ENCODE assay signal across 7 cellular contexts in the genomic region with DNA sequence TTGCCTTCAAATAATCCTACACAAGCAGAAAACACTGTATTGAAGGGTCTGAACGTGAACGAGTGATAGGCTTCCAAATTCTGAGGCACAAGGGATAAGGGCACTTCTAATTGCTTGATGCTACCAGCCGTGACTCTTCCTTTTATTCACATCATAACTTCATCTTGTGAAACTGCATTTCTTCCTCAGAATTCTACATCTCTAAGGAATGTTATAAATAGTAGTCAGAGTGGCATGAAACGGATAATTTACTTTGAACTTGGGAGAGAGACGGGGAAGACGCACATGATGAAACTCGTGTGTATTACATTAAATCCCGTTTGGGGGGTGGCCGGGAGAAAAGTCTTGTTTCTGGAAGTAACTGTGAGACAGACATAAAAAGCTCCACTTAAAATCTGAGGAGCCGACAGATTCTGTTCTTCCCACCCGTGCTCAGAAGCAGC. TPM values are rescaled to one million over a fixed set of nuclear protein-coding genes. Genes with fewer than 3 reads are reported as not detected.
DNase-seq lines count a peak whose midpoint lies in the region; ATAC-seq, FAIRE-seq and TF ChIP-seq lines count a peak whose summit lies in the region.

No MANE protein-coding gene starts in this region.

- peaks cover 31% of the 10 kb centered on the region for H3K4me1 ChIP-seq in HepG2 (ENCODE audit: insufficient read depth, low read length)
- H3K4me1 ChIP-seq in tibial nerve = peaks cover 0 to 37% (median 8%) of the 10 kb centered on the region in 4 donors

- peak overlapping the region; percentile 59 for H2AFZ ChIP-seq in HepG2 (ENCODE audit: low read length)

- TF ChIP-seq CTCF in brain microvascular endothelial cell (IDR thresholded peaks at IDR 0.05; ENCODE audit: low read depth, low read length, missing control alignments) (peak; percentile 6), HepG2 (CRISPR knock-in tag; IDR thresholded peaks at IDR 0.05) (no peak), tibial nerve (IDR thresholded peaks at IDR 0.05) (no peak)

- peak overlapping the region; percentile 84 for H3K9ac ChIP-seq in HepG2 (ENCODE audit: insufficient read depth, low read depth, low read length)

- intact Hi-C loops in HepG2 (cut with micrococcal nuclease; ENCODE audit: unreplicated experiment) = loop anchor here (1.0 to 5.0 kb wide), 2 partner anchors 109 to 148 kb away; partner anchors contain the start of gene TPD52L1

- H3K27me3 ChIP-seq in brain microvascular endothelial cell (replicated peaks) = no peaks in the 10 kb centered on the region
- H3K27me3 ChIP-seq in HepG2 (ENCODE audit: control insufficient read depth in 1 of 2, insufficient read depth in 2 of 2, low read length in 2 of 2) = peaks cover 0 to 4% of the 10 kb centered on the region in 2 experiments; a peak in 1 of 5 replicates
- no peaks in the 10 kb centered on the region for H3K27me3 ChIP-seq in tibial nerve

- H3K79me2 ChIP-seq in HepG2 (ENCODE audit: insufficient read depth, low read length) = no peaks in the 10 kb centered on the region

- BruUV-seq in HepG2 (replicated peaks; lab: Mats Ljungman, UMichigan) = TSS peak; percentile 57

- TF ChIP-seq POLR2A in HepG2 (IDR thresholded peaks at IDR 0.05; ENCODE audit: insufficient read depth in 1 of 2, low read depth in 2 of 2, low read length in 2 of 2) = no peak
- no peak for TF ChIP-seq POLR2A in tibial nerve (IDR thresholded peaks at IDR 0.05)

- no peak for ATAC-seq in HepG2

- H3K27ac ChIP-seq in brain microvascular endothelial cell (peak overlapping the region; percentile 77), HepG2 (ENCODE audit: extremely low read length, insufficient read depth, low read length) (peak overlapping the region; percentile 67), tibial nerve (peak overlapping the region in 3 of 4 donors; percentile 79 to 89 (median 85))

- TF ChIP-seq EP300 in HepG2 (IDR thresholded peaks at IDR 0.05; ENCODE audit: low read depth in 2 of 2, low read length in 2 of 2) (no peak), HepG2 (CRISPR knock-in tag; IDR thresholded peaks at IDR 0.05; ENCODE audit: borderline replicate concordance) (no peak), tibial nerve (IDR thresholded peaks at IDR 0.05) (no peak)

- H3K4me3 ChIP-seq in brain microvascular endothelial cell (ENCODE audit: low read depth, low read length) (peak overlapping the region; percentile 78), HepG2 (replicated peaks in 1 of 3; ENCODE audit: insufficient read depth in 1 of 3, low read depth in 2 of 3, low read length in 3 of 3) (peak overlapping the region; percentile 54 to 85 (median 84)), tibial nerve (peak overlapping the region; percentile 53 to 82 (median 68))

- DNase-seq in GM03348 (ENCODE audit: low spot score) (peak; percentile 47), LHCN-M2 (ENCODE audit: low read depth) (peak; percentile 9), brain microvascular endothelial cell (peak; percentile 34), HepG2 (ENCODE audit: low spot score) (no peak), tibial nerve (ENCODE audit: low spot score in 2 of 2) (no peak), GM19240 (ENCODE audit: insufficient read length, low spot score) (no peak), cortex of kidney (lab: John Stamatoyannopoulos, UW) (no peak)

- TF ChIP-seq RAD21 in HepG2 (CRISPR knock-in tag; IDR thresholded peaks at IDR 0.05) = no peak

- peaks cover 14% of the 10 kb centered on the region for H3K36me3 ChIP-seq in brain microvascular endothelial cell (replicated peaks)
- H3K36me3 ChIP-seq in HepG2 (replicated peaks in 1 of 2; ENCODE audit: control insufficient read depth in 1 of 2, insufficient read depth in 2 of 2, low read length in 2 of 2) = peaks cover 7 to 14% of the 10 kb centered on the region in 2 experiments; a peak in 4 of 5 replicates
- peaks cover 0 to 37% (median 0%) of the 10 kb centered on the region in 3 donors for H3K36me3 ChIP-seq in tibial nerve

- 2% methylated on average over 11 of the region's 11 CpGs for WGBS in HepG2 (ENCODE audit: low lambda C conversion rate)
- 3 to 5% methylated on average over 11 of the region's 11 CpGs for WGBS in tibial nerve, 2 donors

- H4K20me1 ChIP-seq in HepG2 (ENCODE audit: insufficient read depth, low read length) = no peaks in the 10 kb centered on the region

- no peak for FAIRE-seq in HepG2 (lab: Jason Lieb, UNC)

- peak overlapping the region; percentile 77 for H3K4me2 ChIP-seq in HepG2 (ENCODE audit: low read depth, low read length)

- POLR2A ChIA-PET in HepG2 (lab: Yijun Ruan, JAX) = interaction anchor here (1.2 to 2.6 kb wide), 6 partner anchors 9 to 685 kb away, joined by 3 to 16 read pairs (median 4); partner anchors contain the start of genes NCOA7 and TRMT11

- CTCF ChIA-PET in HepG2 (lab: Yijun Ruan, JAX; ENCODE audit: low intra/inter-chr PET ratio, low total read pairs) = no interaction called here

- in situ Hi-C loops in brain microvascular endothelial cell (cut with HindIII; ENCODE audit: low pct_ligation_motif_present, low sequenced_read_pairs) (no loop called here), HepG2 (cut with HindIII; ENCODE audit: extremely low pct_ligation_motif_present, low pct_unique_long_range_greater_than_20kb) (loop anchor here (10.0 to 25.0 kb wide), 2 partner anchors 654 to 1811 kb away; partner anchors contain the start of genes HINT3 and RSPO3)

- peaks cover 7% of the 10 kb centered on the region; the same call in 1 of the 2 replicates for H3K9me3 ChIP-seq in HepG2 (ENCODE audit: low read length)
- H3K9me3 ChIP-seq in tibial nerve = peaks cover 0 to 5% (median 0%) of the 10 kb centered on the region in 4 donors

TF ChIP-seq in HepG2, 621 proteins besides CTCF, POLR2A, EP300 and RAD21 (continues in another document):
- TF ChIP-seq KDM5A (IDR thresholded peaks at IDR 0.05; ENCODE audit: borderline replicate concordance, low read length) (peak; percentile 18; the same call in 1 of the 2 replicates), ZNF781 (CRISPR knock-in tag; IDR thresholded peaks at IDR 0.05; ENCODE audit: borderline replicate concordance, not compliant biosample characterization) (peak; percentile 15), ZNF674 (CRISPR knock-in tag; IDR thresholded peaks at IDR 0.05; ENCODE audit: low read depth) (0 out of 2 replicates have a peak, but pooled peaks have one; percentile 9), ZNF136 (CRISPR knock-in tag; IDR thresholded peaks at IDR 0.05; ENCODE audit: low read depth) (no peak), SIX1 (CRISPR knock-in tag; IDR thresholded peaks at IDR 0.05; ENCODE audit: borderline replicate concordance) (0 out of 2 replicates have a peak, but pooled peaks have one; percentile 6), MED13 (CRISPR knock-in tag; IDR thresholded peaks at IDR 0.05) (no peak)

RNA-seq across cellular contexts. Expression of gene HDDC2, which starts 0.8 kb away (rescaled TPM):
- 76.6 and 91.4 TPM in 2 replicates for total RNA-seq in LHCN-M2 (2014; rRNA removed)
- polyA plus RNA-seq in LHCN-M2 (2012) = 129 TPM
- total RNA-seq in HepG2 (2016; rRNA removed; fragmentation: Illumina TruSeq; extraction: Trizol) = 78.7 and 90.7 TPM in 2 replicates
- 88.3 and 123 TPM in 2 replicates for total RNA-seq in HepG2 (2016; cell fraction: cytosol; rRNA removed; fragmentation: Illumina TruSeq; extraction: Trizol; ENCODE audit: low read depth)
- 78.6 and 90.1 TPM in 2 replicates for total RNA-seq in HepG2 (2016; cell fraction: insoluble cytoplasmic fraction; rRNA removed; fragmentation: Illumina TruSeq; extraction: Trizol)
- total RNA-seq in HepG2 (2016; cell fraction: membrane; rRNA removed; fragmentation: Illumina TruSeq; extraction: Trizol) = 109 and 116 TPM in 2 replicates
- 36.7 and 41.9 TPM in 2 replicates for total RNA-seq in HepG2 (2016; cell fraction: nucleus; rRNA removed; fragmentation: Illumina TruSeq; extraction: Trizol)
- polyA plus RNA-seq in HepG2 (2011; rRNA removed) = 67.3 and 76.7 TPM in 2 replicates
- 67.0 and 70.1 TPM in 2 replicates for polyA plus RNA-seq in HepG2 (2011; cell fraction: cytosol; rRNA removed)
- polyA plus RNA-seq in HepG2 (2011; cell fraction: nucleus; rRNA removed) = 28.7 and 34.1 TPM in 2 replicates
- 43.8 and 65.4 TPM in 2 replicates for polyA plus RNA-seq in HepG2 (2012)
- 157 and 182 TPM in 2 replicates for polyA plus RNA-seq in HepG2 (2016; cell fraction: cytosol; fragmentation: Illumina TruSeq; extraction: Trizol; ENCODE audit: low read depth)
- polyA plus RNA-seq in HepG2 (2016; cell fraction: insoluble cytoplasmic fraction; fragmentation: Illumina TruSeq; extraction: Trizol; ENCODE audit: low read depth) = 117 and 122 TPM in 2 replicates
- polyA plus RNA-seq in HepG2 (2016; cell fraction: membrane; fragmentation: Illumina TruSeq; extraction: Trizol; ENCODE audit: low read depth) = 128 and 148 TPM in 2 replicates
- polyA plus RNA-seq in HepG2 (2016; cell fraction: nucleus; fragmentation: Illumina TruSeq; extraction: Trizol; ENCODE audit: insufficient read depth, low read depth) = 66.5 and 70.9 TPM in 2 replicates
- 17.2 and 19.5 TPM in 2 replicates for polyA minus RNA-seq in HepG2 (2011; rRNA and poly(A)+ RNA removed; ENCODE audit: low replicate concordance)
- polyA minus RNA-seq in HepG2 (2011; cell fraction: cytosol; rRNA and poly(A)+ RNA removed) = 16.6 and 17.1 TPM in 2 replicates
- polyA minus RNA-seq in HepG2 (2011; cell fraction: nucleus; rRNA and poly(A)+ RNA removed) = 43.1 and 51.2 TPM in 2 replicates
- 10 to 100 TPM; 42.6 to 76.6 (median 62.3) TPM for total RNA-seq in tibial nerve

Comparison
In these comparisons a context has a peak if more than half of its experiments do, and no peak if none do; other contexts are left out.
1. DNase-seq: peak in GM03348 (single experiment), LHCN-M2 (single experiment) and brain microvascular endothelial cell (single experiment); none in HepG2 (single experiment), tibial nerve (0 of 2), GM19240 (single experiment) and cortex of kidney (single experiment).
2. Peak in every context shown above with its lines, with median percentiles within 50 percentile points of each other: H3K27ac ChIP-seq and H3K4me3 ChIP-seq.